6 cellular contexts compared by ENCODE assay signal in the genomic region with DNA sequence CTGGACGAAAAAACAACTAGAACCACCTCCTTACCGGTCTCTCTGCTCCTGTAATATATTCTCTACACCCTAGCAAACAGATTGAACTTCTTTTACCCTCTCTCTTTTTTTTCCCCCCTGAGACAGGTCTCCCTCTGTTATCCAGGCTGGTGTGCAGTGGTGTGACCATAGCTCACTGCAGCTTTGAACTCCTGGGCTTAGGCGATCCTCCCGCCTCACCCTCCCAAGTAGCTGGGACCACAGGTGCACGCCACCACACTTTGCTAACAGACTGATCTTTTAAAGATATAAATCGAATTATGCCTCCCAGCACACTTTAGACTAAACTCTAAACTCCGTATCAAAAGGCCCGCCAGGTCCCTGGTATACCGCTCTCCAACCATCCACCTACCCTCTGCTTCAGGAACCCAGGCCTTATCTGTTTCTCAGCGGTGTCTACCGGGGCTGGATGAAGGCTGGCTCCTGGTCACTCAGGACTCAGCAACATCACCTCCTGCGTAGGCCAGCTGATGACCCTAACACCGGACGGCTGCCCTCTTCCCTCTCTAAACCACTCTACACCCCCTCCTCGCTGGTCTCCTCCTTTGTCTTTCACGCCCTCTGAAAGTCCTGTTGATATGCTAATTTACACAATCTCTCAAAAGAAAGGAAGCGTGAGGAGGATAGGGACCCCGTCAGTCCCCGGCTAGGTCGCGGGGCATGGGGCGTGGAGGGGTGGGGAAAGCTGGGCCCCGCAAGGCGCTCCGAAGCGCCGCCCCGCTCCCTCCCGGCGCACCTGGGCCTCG. TPM values are rescaled to one million over a fixed set of nuclear protein-coding genes. Genes with fewer than 3 reads are reported as not detected.
DNase-seq lines count a peak whose midpoint lies in the region; ATAC-seq and TF ChIP-seq lines count a peak whose summit lies in the region.

No MANE protein-coding gene starts in this region.

- H3K27ac Mint-ChIP-seq in activated T-helper 17 cell treated with anti-CD3 and anti-CD28 coated beads, Interleukin-2, amount 50 U/mL, for 72 hours, result peak overlapping the region; percentile 85

- peak overlapping the region; percentile 78 for H3K27ac ChIP-seq in HEK293 (ENCODE audit: extremely low read depth, low read depth, low read length)

- POLR2A ChIA-PET in HEK293 (lab: Yijun Ruan, JAX), result interaction anchor here (1.0 to 2.2 kb wide), 6 partner anchors 12 to 268 kb away, joined by 3 to 13 read pairs (median 5); a partner anchor contains a TSS

- peaks cover 5 to 70% of the 10 kb centered on the region in 2 experiments; a peak in 2 of 3 replicates for H3K36me3 ChIP-seq in HEK293 (ENCODE audit: control insufficient read depth in 2 of 2, insufficient read depth in 1 of 2, low read length in 2 of 2)

- peak; percentile 33 to 36 for DNase-seq in lung microvascular endothelial cell (ENCODE audit: low read depth in 2 of 2)

- H3K4me1 ChIP-seq in HEK293 (ENCODE audit: control insufficient read depth, insufficient read depth, low read length), result no peaks in the 10 kb centered on the region

- no peaks in the 10 kb centered on the region for H3K9me3 ChIP-seq in HEK293 (ENCODE audit: control insufficient read depth, insufficient read depth, low read depth, low read length)

- peaks cover 16% of the 10 kb centered on the region for H3K4me1 Mint-ChIP-seq in activated T-helper 17 cell treated with anti-CD3 and anti-CD28 coated beads, Interleukin-2, amount 50 U/mL, for 72 hours

- H3K9me3 Mint-ChIP-seq in activated T-helper 17 cell treated with anti-CD3 and anti-CD28 coated beads, Interleukin-2, amount 50 U/mL, for 72 hours, result no peaks in the 10 kb centered on the region

- peak overlapping the region; percentile 79 for H3K4me3 ChIP-seq in HEK293 (ENCODE audit: low read depth, low read length)

- no peak for TF ChIP-seq CTCF in HEK293 (tag by site-specific recombination; IDR thresholded peaks at IDR 0.05)

- peaks cover 79% of the 10 kb centered on the region for H3K36me3 Mint-ChIP-seq in activated T-helper 17 cell treated with anti-CD3 and anti-CD28 coated beads, Interleukin-2, amount 50 U/mL, for 72 hours (ENCODE audit: low read depth)

- ATAC-seq in activated T-helper 17 cell treated with anti-CD3 and anti-CD28 coated beads, Interleukin-2, amount 50 U/mL, for 72 hours (replicated peaks), result no peak
- ATAC-seq in HG03565 (IDR thresholded peaks at IDR 0.05; ENCODE audit: unreplicated experiment) (no peak), HG03521 (IDR thresholded peaks at IDR 0.05; ENCODE audit: unreplicated experiment) (no peak), GM18870 (IDR thresholded peaks at IDR 0.05; ENCODE audit: unreplicated experiment) (no peak)

- H3K27me3 Mint-ChIP-seq in activated T-helper 17 cell treated with anti-CD3 and anti-CD28 coated beads, Interleukin-2, amount 50 U/mL, for 72 hours, result no peaks in the 10 kb centered on the region

- peak overlapping the region; percentile 90 for H3K4me3 Mint-ChIP-seq in activated T-helper 17 cell treated with anti-CD3 and anti-CD28 coated beads, Interleukin-2, amount 50 U/mL, for 72 hours

- CTCF ChIA-PET in HEK293 (lab: Yijun Ruan, JAX), result interaction anchor here (0.7 kb wide), 1 partner anchor 183 kb away, joined by 3 read pairs; no protein-coding TSS in a partner anchor

TF ChIP-seq in HEK293, 187 proteins besides CTCF, POLR2A, EP300 and RAD21 (continues in another document):
- TF ChIP-seq ZNF830 (tag by site-specific recombination; IDR thresholded peaks at IDR 0.05; ENCODE audit: low read depth) (no peak), MZF1 (tag by site-specific recombination; IDR thresholded peaks at IDR 0.05; ENCODE audit: borderline replicate concordance) (no peak), ZBTB21 (tag by site-specific recombination; IDR thresholded peaks at IDR 0.05) (no peak), ZNF184 (tag by site-specific recombination; IDR thresholded peaks at IDR 0.05) (no peak), KLF1 (tag by site-specific recombination; IDR thresholded peaks at IDR 0.05) (no peak), ZNF214 (tag by site-specific recombination; IDR thresholded peaks at IDR 0.05; ENCODE audit: borderline replicate concordance) (no peak), ZNF501 (tag by site-specific recombination; IDR thresholded peaks at IDR 0.05) (no peak), ZFP41 (tag by site-specific recombination; IDR thresholded peaks at IDR 0.05; ENCODE audit: borderline replicate concordance) (no peak), ZNF777 (tag by site-specific recombination; IDR thresholded peaks at IDR 0.05; ENCODE audit: borderline replicate concordance) (no peak), ZNF654 (tag by site-specific recombination; IDR thresholded peaks at IDR 0.05; ENCODE audit: low read depth) (0 out of 2 replicates have a peak, but pooled peaks have one; percentile 2), ZNF549 (tag by site-specific recombination; IDR thresholded peaks at IDR 0.05) (no peak), ZNF610 (tag by site-specific recombination; IDR thresholded peaks at IDR 0.05; ENCODE audit: borderline replicate concordance) (peak; percentile 52; the same call in 1 of the 2 replicates)
- TF ChIP-seq, protein P1, sequence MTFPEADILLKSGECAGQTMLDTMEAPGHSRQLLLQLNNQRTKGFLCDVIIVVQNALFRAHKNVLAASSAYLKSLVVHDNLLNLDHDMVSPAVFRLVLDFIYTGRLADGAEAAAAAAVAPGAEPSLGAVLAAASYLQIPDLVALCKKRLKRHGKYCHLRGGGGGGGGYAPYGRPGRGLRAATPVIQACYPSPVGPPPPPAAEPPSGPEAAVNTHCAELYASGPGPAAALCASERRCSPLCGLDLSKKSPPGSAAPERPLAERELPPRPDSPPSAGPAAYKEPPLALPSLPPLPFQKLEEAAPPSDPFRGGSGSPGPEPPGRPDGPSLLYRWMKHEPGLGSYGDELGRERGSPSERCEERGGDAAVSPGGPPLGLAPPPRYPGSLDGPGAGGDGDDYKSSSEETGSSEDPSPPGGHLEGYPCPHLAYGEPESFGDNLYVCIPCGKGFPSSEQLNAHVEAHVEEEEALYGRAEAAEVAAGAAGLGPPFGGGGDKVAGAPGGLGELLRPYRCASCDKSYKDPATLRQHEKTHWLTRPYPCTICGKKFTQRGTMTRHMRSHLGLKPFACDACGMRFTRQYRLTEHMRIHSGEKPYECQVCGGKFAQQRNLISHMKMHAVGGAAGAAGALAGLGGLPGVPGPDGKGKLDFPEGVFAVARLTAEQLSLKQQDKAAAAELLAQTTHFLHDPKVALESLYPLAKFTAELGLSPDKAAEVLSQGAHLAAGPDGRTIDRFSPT (tag by site-specific recombination; IDR thresholded peaks at IDR 0.05), result no peak
- TF ChIP-seq, protein P2, sequence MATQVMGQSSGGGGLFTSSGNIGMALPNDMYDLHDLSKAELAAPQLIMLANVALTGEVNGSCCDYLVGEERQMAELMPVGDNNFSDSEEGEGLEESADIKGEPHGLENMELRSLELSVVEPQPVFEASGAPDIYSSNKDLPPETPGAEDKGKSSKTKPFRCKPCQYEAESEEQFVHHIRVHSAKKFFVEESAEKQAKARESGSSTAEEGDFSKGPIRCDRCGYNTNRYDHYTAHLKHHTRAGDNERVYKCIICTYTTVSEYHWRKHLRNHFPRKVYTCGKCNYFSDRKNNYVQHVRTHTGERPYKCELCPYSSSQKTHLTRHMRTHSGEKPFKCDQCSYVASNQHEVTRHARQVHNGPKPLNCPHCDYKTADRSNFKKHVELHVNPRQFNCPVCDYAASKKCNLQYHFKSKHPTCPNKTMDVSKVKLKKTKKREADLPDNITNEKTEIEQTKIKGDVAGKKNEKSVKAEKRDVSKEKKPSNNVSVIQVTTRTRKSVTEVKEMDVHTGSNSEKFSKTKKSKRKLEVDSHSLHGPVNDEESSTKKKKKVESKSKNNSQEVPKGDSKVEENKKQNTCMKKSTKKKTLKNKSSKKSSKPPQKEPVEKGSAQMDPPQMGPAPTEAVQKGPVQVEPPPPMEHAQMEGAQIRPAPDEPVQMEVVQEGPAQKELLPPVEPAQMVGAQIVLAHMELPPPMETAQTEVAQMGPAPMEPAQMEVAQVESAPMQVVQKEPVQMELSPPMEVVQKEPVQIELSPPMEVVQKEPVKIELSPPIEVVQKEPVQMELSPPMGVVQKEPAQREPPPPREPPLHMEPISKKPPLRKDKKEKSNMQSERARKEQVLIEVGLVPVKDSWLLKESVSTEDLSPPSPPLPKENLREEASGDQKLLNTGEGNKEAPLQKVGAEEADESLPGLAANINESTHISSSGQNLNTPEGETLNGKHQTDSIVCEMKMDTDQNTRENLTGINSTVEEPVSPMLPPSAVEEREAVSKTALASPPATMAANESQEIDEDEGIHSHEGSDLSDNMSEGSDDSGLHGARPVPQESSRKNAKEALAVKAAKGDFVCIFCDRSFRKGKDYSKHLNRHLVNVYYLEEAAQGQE (tag by site-specific recombination; IDR thresholded peaks at IDR 0.05), result no peak

RNA-seq across cellular contexts. Expression of a gene that starts 0.7 kb away (rescaled TPM):
- 10 to 100 TPM; 18.6 to 21.7 TPM for total RNA-seq in activated T-helper 17 cell treated with anti-CD3 and anti-CD28 coated beads, Interleukin-2, amount 50 U/mL, for 72 hours
- total RNA-seq in lung microvascular endothelial cell, result 17.0 and 26.6 TPM in 2 replicates

RNA-seq across cellular contexts. Expression of a gene that starts 14.4 kb away (rescaled TPM):
- 10 to 100 TPM; 11.8 to 25.7 TPM for total RNA-seq in activated T-helper 17 cell treated with anti-CD3 and anti-CD28 coated beads, Interleukin-2, amount 50 U/mL, for 72 hours
- total RNA-seq in lung microvascular endothelial cell, result 19.4 and 22.7 TPM in 2 replicates

RNA-seq across cellular contexts. Expression of a gene that starts 15.3 kb away (rescaled TPM):
- 10 to 100 TPM; 21.4 to 45.6 TPM for total RNA-seq in activated T-helper 17 cell treated with anti-CD3 and anti-CD28 coated beads, Interleukin-2, amount 50 U/mL, for 72 hours
- total RNA-seq in lung microvascular endothelial cell, result 12.2 and 14.7 TPM in 2 replicates

RNA-seq across cellular contexts. Expression of a gene that starts 32.2 kb away (rescaled TPM):
- total RNA-seq in activated T-helper 17 cell treated with anti-CD3 and anti-CD28 coated beads, Interleukin-2, amount 50 U/mL, for 72 hours, result 10 to 100 TPM; 56.0 to 93.5 TPM
- total RNA-seq in lung microvascular endothelial cell, result 82.5 and 101 TPM in 2 replicates

RNA-seq across cellular contexts. Expression of a gene that starts 32.9 kb away (rescaled TPM):
- total RNA-seq in activated T-helper 17 cell treated with anti-CD3 and anti-CD28 coated beads, Interleukin-2, amount 50 U/mL, for 72 hours, result 10 to 100 TPM; 64.2 to 99.9 TPM
- total RNA-seq in lung microvascular endothelial cell, result 3.0 and 12.2 TPM in 2 replicates
